Comparison of ENCODE assay signal across 19 cellular contexts in the genomic region with DNA sequence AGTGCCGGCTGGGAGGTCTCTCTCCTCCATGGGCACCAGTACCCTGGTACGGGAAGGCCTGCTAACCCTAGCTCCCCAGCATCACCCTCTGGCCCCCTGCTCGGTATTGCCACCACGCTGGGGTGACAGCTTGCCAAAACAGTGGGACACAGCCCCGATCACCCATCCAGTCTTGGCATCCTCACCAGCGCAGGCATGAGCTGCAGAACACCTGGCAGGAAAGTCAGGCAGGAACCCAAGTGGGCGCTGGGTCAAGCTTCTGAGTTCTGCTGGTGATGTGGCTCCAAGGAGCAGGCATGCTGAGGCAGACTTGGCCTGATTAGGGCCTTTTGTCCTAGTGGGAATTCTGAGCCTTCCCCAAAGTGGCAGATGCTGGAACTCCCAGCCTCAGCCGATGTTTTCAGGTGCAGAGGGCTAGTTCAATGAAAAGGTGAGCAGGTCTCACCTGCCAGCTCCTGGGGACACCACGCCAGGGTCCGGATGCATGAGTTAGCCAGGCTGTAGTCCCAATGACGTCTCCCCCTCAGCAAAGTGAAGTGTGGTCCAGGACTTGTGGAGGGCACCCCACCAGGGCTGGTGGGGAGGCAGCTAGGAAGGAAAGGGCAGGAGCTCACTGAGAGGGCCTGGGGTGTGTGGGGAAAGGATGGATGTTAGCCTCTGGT. TPM values are rescaled to one million over a fixed set of nuclear protein-coding genes. Genes with fewer than 3 reads are reported as not detected.
DNase-seq lines count a peak whose midpoint lies in the region; ATAC-seq, FAIRE-seq and TF ChIP-seq lines count a peak whose summit lies in the region.
"Had no signal": no experiment of that assay in that cellular context is flagged by ENCODE, and none has a peak within 500 bp of the region (broad histone marks: within the 10 kb centered on the region; RNA-seq: fewer than 3 reads in every experiment).

No MANE protein-coding gene starts in this region.

- no peak for TF ChIP-seq POLR2A in right lobe of liver (IDR thresholded peaks at IDR 0.05)

- H3K27ac ChIP-seq in right lobe of liver (peak overlapping the region in 2 of 3 donors; percentile 45 to 65), subcutaneous abdominal adipose tissue (ENCODE audit: low read depth, low read length) (peak overlapping the region; percentile 74)
- H3K27ac ChIP-seq: HL-60, SJSA1 had no signal

- H3K9me3 ChIP-seq in adipocyte (ENCODE audit: control insufficient read depth, low read length) = no peaks in the 10 kb centered on the region
- H3K9me3 ChIP-seq in right lobe of liver = no peaks in the 10 kb centered on the region
- no peaks in the 10 kb centered on the region for H3K9me3 ChIP-seq in subcutaneous abdominal adipose tissue (ENCODE audit: control insufficient read depth in 5 of 5, low read length in 5 of 5)
- H3K9me3 ChIP-seq: SJSA1 had no signal

- ATAC-seq in right lobe of liver = peak in 3 of 4 donors; percentile 19 to 39 (median 27)
- no peak for ATAC-seq in GM21447 (IDR thresholded peaks at IDR 0.05; ENCODE audit: unreplicated experiment)

- H3K9ac ChIP-seq in adipocyte (ENCODE audit: low read length) (peak overlapping the region; percentile 20), subcutaneous abdominal adipose tissue (ENCODE audit: low read length in 5 of 5) (peak overlapping the region in 2 of 5 donors; percentile 17 to 48)

- H3K36me3 ChIP-seq in adipocyte (ENCODE audit: control insufficient read depth, insufficient read depth, low read length, severe bottlenecking) (peaks cover 54% of the 10 kb centered on the region), right lobe of liver (no peaks in the 10 kb centered on the region), subcutaneous abdominal adipose tissue (ENCODE audit: control insufficient read depth in 5 of 5, insufficient read depth in 5 of 5, low read length in 5 of 5) (peaks cover 0 to 60% (median 40%) of the 10 kb centered on the region in 5 donors)

- no peak for DNase-seq in adipocyte (ENCODE audit: low read depth)
- peak; percentile 32 for DNase-seq in ecto neural progenitor cell (ENCODE audit: low spot score)
- DNase-seq in right lobe of liver = peak in 2 of 3 donors; percentile 40 to 83
- DNase-seq in HCEC 1CT = no peak
- DNase-seq in frontal cortex (ENCODE audit: low spot score in 2 of 2) = no peak
- no peak for DNase-seq in D341Med (ENCODE audit: low spot score)
- DNase-seq: activated naive CD8-positive, alpha-beta T cell treated with anti-CD3 and anti-CD28 coated beads, Interleukin-2, amount 10 ng/mL, durations not matched to agents 7 days and 5 days; activated T-cell treated with anti-CD3 and anti-CD28 coated beads, Interleukin-2, amount 50 U/mL, for 48 hours; cerebellar nuclear complex; DMS53; glutamatergic neuron; Karpas-422; NCI-H1436 treated with DMSO at 0.1 percent for 48 hours; T1000 had no signal

- intact Hi-C loops in right lobe of liver (cut with DNase I) = no loop called here

- H3K27me3 ChIP-seq in adipocyte (replicated peaks; ENCODE audit: control insufficient read depth, insufficient read depth, low read length) = no peaks in the 10 kb centered on the region
- no peaks in the 10 kb centered on the region for H3K27me3 ChIP-seq in right lobe of liver
- no peaks in the 10 kb centered on the region for H3K27me3 ChIP-seq in subcutaneous abdominal adipose tissue (ENCODE audit: control insufficient read depth in 5 of 5, insufficient read depth in 4 of 5, low read length in 5 of 5)
- H3K27me3 ChIP-seq: SJSA1 had no signal

- no peak for FAIRE-seq in frontal cortex (lab: Jason Lieb, UNC)

- no peak overlapping the region for H3K4me3 ChIP-seq in adipocyte (ENCODE audit: low read length)
- no peak overlapping the region for H3K4me3 ChIP-seq in right lobe of liver
- H3K4me3 ChIP-seq in subcutaneous abdominal adipose tissue (ENCODE audit: low read depth in 1 of 5, low read length in 5 of 5) = no peak overlapping the region
- H3K4me3 ChIP-seq: SJSA1 had no signal

- TF ChIP-seq CTCF in right lobe of liver (IDR thresholded peaks at IDR 0.05) = no peak

- H3K4me1 ChIP-seq in adipocyte (ENCODE audit: control insufficient read depth, insufficient read depth, low read length) (peaks cover 72% of the 10 kb centered on the region), right lobe of liver (peaks cover 0 to 74% (median 42%) of the 10 kb centered on the region in 4 donors), subcutaneous abdominal adipose tissue (ENCODE audit: control insufficient read depth in 5 of 5, insufficient read depth in 5 of 5, low read length in 5 of 5) (peaks cover 35 to 78% (median 73%) of the 10 kb centered on the region in 5 donors)

- 35% methylated on average over 4 of the region's 11 CpGs for WGBS in right lobe of liver (ENCODE audit: insufficient coverage, low coverage, low lambda C conversion rate, missing lambda C conversion rate)

RNA-seq across cellular contexts. Expression of a gene that starts 8.5 kb away (rescaled TPM):
- total RNA-seq in right lobe of liver (10 to 100 TPM; 10.3 to 25.2 (median 12.2) TPM), frontal cortex (46.9 TPM)

RNA-seq across cellular contexts. Expression of a gene that starts 13.6 kb away (rescaled TPM):
- 10 to 100 TPM in 5 of 6 experiments, 1 to 10 TPM in 1; 5.3 to 94.6 (median 71.5) TPM for total RNA-seq in right lobe of liver
- total RNA-seq in frontal cortex = 4.1 TPM
- total RNA-seq: B cell had no signal

RNA-seq across cellular contexts. Expression of a gene that starts 32.6 kb away (rescaled TPM):
- total RNA-seq in right lobe of liver (10 to 100 TPM; 13.6 to 28.5 (median 19.6) TPM), frontal cortex (8.6 TPM)

Comparison
In these comparisons a context has a peak if more than half of its experiments do, and no peak if none do; other contexts are left out.
1. DNase-seq: peak in ecto neural progenitor cell (single experiment) and right lobe of liver (2 of 3); none in adipocyte (single experiment), HCEC 1CT (single experiment), frontal cortex (0 of 2) and D341Med (single experiment).